1 cellular context compared by ENCODE assay signal in the genomic region with DNA sequence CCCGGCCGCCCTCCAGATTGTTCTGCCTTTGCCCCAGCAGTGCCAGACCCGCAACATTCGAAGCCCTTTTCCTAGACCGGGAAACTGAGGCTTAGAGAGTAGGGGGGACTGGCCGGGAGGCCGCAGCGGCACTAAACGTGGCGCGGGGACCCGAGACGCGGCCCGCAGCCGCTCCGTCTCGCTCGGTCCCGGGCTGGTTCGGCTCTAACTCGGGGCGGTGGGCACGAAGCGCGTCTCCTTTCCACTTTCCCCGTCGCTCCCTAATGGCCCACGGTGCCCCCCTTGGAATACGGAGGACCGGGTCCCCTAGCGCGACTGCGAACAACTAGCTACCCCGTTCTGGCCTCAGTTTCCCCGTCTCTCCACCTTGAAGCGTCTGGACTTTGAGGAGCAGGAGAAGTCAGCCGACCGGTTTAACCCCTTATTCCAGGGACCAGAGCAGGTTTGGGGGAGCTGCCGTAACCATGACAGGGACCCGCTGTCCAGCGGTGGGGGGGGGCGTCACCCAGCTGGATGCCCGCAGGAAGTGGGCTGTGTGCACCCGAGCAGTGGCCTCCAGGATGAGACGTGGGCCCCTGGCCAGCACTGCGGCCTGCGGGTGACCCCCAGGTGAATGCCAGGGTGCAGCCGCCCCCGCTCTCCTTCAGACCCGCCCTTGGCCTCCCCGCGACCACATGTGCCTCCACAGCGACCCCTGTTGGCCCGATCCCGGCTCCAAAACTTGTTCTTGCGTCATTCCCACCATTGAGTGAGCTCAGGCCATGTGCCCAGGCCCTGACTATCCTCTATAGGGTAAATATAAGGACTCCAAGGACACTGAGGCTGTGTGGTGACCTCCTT.
TF ChIP-seq lines count a peak whose summit lies in the region.

No MANE protein-coding gene starts in this region.

TF ChIP-seq in HepG2, 621 proteins besides CTCF, POLR2A, EP300 and RAD21 (continues in another document):
- TF ChIP-seq CREB3 (CRISPR knock-in tag; IDR thresholded peaks at IDR 0.05) (peak; percentile 70; the same call in 1 of the 2 replicates), KAT8 (CRISPR knock-in tag; IDR thresholded peaks at IDR 0.05) (peak; percentile 62), HOXA5 (CRISPR knock-in tag; IDR thresholded peaks at IDR 0.05) (peak; percentile 89), CCDC6 (CRISPR knock-in tag; IDR thresholded peaks at IDR 0.05) (peak; percentile 78; the same call in 1 of the 2 replicates), ZC3H13 (CRISPR knock-in tag; IDR thresholded peaks at IDR 0.05) (peak; percentile 83), HMGA1 (CRISPR knock-in tag; conservative IDR thresholded peaks at IDR 0.05) (no peak), HNRNPK (IDR thresholded peaks at IDR 0.05; ENCODE audit: low read depth, low read length, poor library complexity, severe bottlenecking) (peak; percentile 8), ZMYM4 (CRISPR knock-in tag; IDR thresholded peaks at IDR 0.05) (peak; percentile 53; the same call in 1 of the 2 replicates), ZNF878 (CRISPR knock-in tag; IDR thresholded peaks at IDR 0.05) (no peak), NCOR1 (IDR thresholded peaks at IDR 0.05; ENCODE audit: borderline replicate concordance, low read length) (peak; percentile 44; the same call in 1 of the 2 replicates), ISL2 (CRISPR knock-in tag; IDR thresholded peaks at IDR 0.05) (peak; percentile 47), MEIS1 (CRISPR knock-in tag; IDR thresholded peaks at IDR 0.05; ENCODE audit: borderline replicate concordance) (peak; percentile 25; the same call in 1 of the 2 replicates), RXRA (CRISPR knock-in tag; IDR thresholded peaks at IDR 0.05) (peak; percentile 93), MAZ (IDR thresholded peaks at IDR 0.05; ENCODE audit: borderline replicate concordance, low read depth, low read length) (peak; percentile 86), MAZ (CRISPR knock-in tag; IDR thresholded peaks at IDR 0.05; ENCODE audit: low read depth) (peak; percentile 93), PRPF4 (IDR thresholded peaks at IDR 0.05; ENCODE audit: low read depth, low read length, poor library complexity, severe bottlenecking) (no peak), KDM5B (CRISPR knock-in tag; IDR thresholded peaks at IDR 0.05; ENCODE audit: borderline replicate concordance) (peak; percentile 69), ZSCAN9 (CRISPR knock-in tag; IDR thresholded peaks at IDR 0.05; ENCODE audit: borderline replicate concordance) (peak; percentile 71; the same call in 1 of the 2 replicates), ZNF552 (CRISPR knock-in tag; IDR thresholded peaks at IDR 0.05; ENCODE audit: borderline replicate concordance) (peak; percentile 84; the same call in 1 of the 2 replicates), AHR (CRISPR knock-in tag; IDR thresholded peaks at IDR 0.05) (no peak), SKI (IDR thresholded peaks at IDR 0.05; ENCODE audit: partially characterized antibody) (peak; percentile 84), IRF2 (CRISPR knock-in tag; IDR thresholded peaks at IDR 0.05) (peak; percentile 83; the same call in 1 of the 2 replicates), ZNF350 (CRISPR knock-in tag; IDR thresholded peaks at IDR 0.05; ENCODE audit: borderline replicate concordance, low read depth) (peak; percentile 83), ZSCAN31 (CRISPR knock-in tag; IDR thresholded peaks at IDR 0.05; ENCODE audit: low read depth) (no peak), SMAD1 (CRISPR knock-in tag; IDR thresholded peaks at IDR 0.05; ENCODE audit: borderline replicate concordance, low read depth) (no peak), KDM3A (CRISPR knock-in tag; IDR thresholded peaks at IDR 0.05; ENCODE audit: low read depth) (no peak; the same call in 1 of the 2 replicates), FOXA1 (IDR thresholded peaks at IDR 0.05) (no peak), FOXA1 (CRISPR knock-in tag; IDR thresholded peaks at IDR 0.05) (peak; percentile 62), ATF1 (CRISPR knock-in tag; IDR thresholded peaks at IDR 0.05) (no peak), GMEB1 (CRISPR knock-in tag; IDR thresholded peaks at IDR 0.05; ENCODE audit: borderline replicate concordance) (peak; percentile 33; the same call in 1 of the 2 replicates), ZBTB38 (CRISPR knock-in tag; IDR thresholded peaks at IDR 0.05) (peak; percentile 30; the same call in 1 of the 2 replicates), ZFP37 (CRISPR knock-in tag; IDR thresholded peaks at IDR 0.05; ENCODE audit: borderline replicate concordance) (peak; percentile 94), SMAD9 (CRISPR knock-in tag; IDR thresholded peaks at IDR 0.05) (0 out of 2 replicates have a peak, but pooled peaks have one; percentile 62), PTBP1 (IDR thresholded peaks at IDR 0.05; ENCODE audit: low read depth, low read length, poor library complexity, severe bottlenecking) (peak; percentile 39), SMARCC2 (IDR thresholded peaks at IDR 0.05) (no peak), ZNF317 (CRISPR knock-in tag; IDR thresholded peaks at IDR 0.05) (peak; percentile 80), ZNF670 (CRISPR knock-in tag; IDR thresholded peaks at IDR 0.05; ENCODE audit: borderline replicate concordance) (peak; percentile 89), ZKSCAN8 (CRISPR knock-in tag; IDR thresholded peaks at IDR 0.05; ENCODE audit: borderline replicate concordance) (peak; percentile 75; the same call in 1 of the 2 replicates), SAP130 (CRISPR knock-in tag; IDR thresholded peaks at IDR 0.05; ENCODE audit: low read depth) (peak; percentile 95), NFYC (CRISPR knock-in tag; IDR thresholded peaks at IDR 0.05) (0 out of 2 replicates have a peak, but pooled peaks have one; percentile 20), KLF11 (CRISPR knock-in tag; IDR thresholded peaks at IDR 0.05) (0 out of 2 replicates have a peak, but pooled peaks have one; percentile 56), HDAC1 (CRISPR knock-in tag; IDR thresholded peaks at IDR 0.05) (peak; percentile 93)
- TF ChIP-seq, protein P1, sequence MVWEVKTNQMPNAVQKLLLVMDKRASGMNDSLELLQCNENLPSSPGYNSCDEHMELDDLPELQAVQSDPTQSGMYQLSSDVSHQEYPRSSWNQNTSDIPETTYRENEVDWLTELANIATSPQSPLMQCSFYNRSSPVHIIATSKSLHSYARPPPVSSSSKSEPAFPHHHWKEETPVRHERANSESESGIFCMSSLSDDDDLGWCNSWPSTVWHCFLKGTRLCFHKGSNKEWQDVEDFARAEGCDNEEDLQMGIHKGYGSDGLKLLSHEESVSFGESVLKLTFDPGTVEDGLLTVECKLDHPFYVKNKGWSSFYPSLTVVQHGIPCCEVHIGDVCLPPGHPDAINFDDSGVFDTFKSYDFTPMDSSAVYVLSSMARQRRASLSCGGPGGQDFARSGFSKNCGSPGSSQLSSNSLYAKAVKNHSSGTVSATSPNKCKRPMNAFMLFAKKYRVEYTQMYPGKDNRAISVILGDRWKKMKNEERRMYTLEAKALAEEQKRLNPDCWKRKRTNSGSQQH (CRISPR knock-in tag; IDR thresholded peaks at IDR 0.05; ENCODE audit: low read depth) = peak; percentile 54; the same call in 1 of the 2 replicates
- TF ChIP-seq, protein P2, sequence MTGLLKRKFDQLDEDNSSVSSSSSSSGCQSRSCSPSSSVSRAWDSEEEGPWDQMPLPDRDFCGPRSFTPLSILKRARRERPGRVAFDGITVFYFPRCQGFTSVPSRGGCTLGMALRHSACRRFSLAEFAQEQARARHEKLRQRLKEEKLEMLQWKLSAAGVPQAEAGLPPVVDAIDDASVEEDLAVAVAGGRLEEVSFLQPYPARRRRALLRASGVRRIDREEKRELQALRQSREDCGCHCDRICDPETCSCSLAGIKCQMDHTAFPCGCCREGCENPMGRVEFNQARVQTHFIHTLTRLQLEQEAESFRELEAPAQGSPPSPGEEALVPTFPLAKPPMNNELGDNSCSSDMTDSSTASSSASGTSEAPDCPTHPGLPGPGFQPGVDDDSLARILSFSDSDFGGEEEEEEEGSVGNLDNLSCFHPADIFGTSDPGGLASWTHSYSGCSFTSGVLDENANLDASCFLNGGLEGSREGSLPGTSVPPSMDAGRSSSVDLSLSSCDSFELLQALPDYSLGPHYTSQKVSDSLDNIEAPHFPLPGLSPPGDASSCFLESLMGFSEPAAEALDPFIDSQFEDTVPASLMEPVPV (CRISPR knock-in tag; IDR thresholded peaks at IDR 0.05) = no peak; the same call in none of the 2 replicates
- TF ChIP-seq, protein P3, sequence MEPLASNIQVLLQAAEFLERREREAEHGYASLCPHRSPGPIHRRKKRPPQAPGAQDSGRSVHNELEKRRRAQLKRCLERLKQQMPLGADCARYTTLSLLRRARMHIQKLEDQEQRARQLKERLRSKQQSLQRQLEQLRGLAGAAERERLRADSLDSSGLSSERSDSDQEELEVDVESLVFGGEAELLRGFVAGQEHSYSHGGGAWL (CRISPR knock-in tag; IDR thresholded peaks at IDR 0.05) = no peak; the same call in none of the 2 replicates
- TF ChIP-seq, protein P4, sequence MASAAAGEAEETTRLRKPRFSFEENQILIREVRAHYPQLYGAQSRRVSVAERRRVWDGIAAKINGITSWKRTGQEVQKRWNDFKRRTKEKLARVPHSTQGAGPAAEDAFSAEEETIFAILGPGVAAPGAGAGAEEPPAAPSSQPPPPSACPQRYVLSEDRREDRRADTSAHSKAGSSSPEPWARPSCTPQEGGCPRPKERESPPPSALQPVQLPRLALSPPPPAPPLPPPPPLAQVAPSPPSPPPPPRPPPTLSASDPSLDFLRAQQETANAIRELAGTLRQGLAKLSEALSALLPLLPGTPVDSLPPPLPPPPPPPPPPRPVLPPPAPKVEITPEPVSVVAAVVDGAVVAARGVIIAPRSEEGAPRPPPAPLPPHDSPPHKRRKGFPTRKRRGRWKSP (CRISPR knock-in tag; IDR thresholded peaks at IDR 0.05) = peak; percentile 71
- TF ChIP-seq, protein P5, sequence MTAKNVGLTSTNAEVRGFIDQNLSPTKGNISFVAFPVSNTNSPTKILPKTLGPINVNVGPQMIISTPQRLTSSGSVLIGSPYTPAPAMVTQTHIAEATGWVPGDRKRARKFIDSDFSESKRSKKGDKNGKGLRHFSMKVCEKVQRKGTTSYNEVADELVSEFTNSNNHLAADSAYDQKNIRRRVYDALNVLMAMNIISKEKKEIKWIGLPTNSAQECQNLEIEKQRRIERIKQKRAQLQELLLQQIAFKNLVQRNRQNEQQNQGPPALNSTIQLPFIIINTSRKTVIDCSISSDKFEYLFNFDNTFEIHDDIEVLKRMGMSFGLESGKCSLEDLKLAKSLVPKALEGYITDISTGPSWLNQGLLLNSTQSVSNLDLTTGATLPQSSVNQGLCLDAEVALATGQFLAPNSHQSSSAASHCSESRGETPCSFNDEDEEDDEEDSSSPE (CRISPR knock-in tag; IDR thresholded peaks at IDR 0.05) = peak; percentile 86
- TF ChIP-seq, protein P6, sequence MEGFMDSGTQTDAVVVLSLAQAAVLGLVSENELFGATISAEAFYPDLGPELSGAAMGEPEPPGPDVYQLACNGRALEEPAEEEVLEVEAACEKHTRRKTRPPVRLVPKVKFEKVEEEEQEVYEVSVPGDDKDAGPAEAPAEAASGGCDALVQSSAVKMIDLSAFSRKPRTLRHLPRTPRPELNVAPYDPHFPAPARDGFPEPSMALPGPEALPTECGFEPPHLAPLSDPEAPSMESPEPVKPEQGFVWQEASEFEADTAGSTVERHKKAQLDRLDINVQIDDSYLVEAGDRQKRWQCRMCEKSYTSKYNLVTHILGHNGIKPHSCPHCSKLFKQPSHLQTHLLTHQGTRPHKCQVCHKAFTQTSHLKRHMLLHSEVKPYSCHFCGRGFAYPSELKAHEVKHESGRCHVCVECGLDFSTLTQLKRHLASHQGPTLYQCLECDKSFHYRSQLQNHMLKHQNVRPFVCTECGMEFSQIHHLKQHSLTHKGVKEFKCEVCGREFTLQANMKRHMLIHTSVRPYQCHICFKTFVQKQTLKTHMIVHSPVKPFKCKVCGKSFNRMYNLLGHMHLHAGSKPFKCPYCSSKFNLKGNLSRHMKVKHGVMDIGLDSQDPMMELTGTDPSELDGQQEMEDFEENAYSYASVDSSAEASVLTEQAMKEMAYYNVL (CRISPR knock-in tag; IDR thresholded peaks at IDR 0.05; ENCODE audit: borderline replicate concordance) = peak; percentile 64
- TF ChIP-seq, protein P7, sequence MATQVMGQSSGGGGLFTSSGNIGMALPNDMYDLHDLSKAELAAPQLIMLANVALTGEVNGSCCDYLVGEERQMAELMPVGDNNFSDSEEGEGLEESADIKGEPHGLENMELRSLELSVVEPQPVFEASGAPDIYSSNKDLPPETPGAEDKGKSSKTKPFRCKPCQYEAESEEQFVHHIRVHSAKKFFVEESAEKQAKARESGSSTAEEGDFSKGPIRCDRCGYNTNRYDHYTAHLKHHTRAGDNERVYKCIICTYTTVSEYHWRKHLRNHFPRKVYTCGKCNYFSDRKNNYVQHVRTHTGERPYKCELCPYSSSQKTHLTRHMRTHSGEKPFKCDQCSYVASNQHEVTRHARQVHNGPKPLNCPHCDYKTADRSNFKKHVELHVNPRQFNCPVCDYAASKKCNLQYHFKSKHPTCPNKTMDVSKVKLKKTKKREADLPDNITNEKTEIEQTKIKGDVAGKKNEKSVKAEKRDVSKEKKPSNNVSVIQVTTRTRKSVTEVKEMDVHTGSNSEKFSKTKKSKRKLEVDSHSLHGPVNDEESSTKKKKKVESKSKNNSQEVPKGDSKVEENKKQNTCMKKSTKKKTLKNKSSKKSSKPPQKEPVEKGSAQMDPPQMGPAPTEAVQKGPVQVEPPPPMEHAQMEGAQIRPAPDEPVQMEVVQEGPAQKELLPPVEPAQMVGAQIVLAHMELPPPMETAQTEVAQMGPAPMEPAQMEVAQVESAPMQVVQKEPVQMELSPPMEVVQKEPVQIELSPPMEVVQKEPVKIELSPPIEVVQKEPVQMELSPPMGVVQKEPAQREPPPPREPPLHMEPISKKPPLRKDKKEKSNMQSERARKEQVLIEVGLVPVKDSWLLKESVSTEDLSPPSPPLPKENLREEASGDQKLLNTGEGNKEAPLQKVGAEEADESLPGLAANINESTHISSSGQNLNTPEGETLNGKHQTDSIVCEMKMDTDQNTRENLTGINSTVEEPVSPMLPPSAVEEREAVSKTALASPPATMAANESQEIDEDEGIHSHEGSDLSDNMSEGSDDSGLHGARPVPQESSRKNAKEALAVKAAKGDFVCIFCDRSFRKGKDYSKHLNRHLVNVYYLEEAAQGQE (IDR thresholded peaks at IDR 0.05; ENCODE audit: borderline replicate concordance in 1 of 2, low read depth in 1 of 2, low read length in 2 of 2) = peak in 1 of 2 experiments; percentile 51; a peak in 1 of 4 replicates
